Comparison of ENCODE assay signal across 16 cellular contexts in the genomic region with DNA sequence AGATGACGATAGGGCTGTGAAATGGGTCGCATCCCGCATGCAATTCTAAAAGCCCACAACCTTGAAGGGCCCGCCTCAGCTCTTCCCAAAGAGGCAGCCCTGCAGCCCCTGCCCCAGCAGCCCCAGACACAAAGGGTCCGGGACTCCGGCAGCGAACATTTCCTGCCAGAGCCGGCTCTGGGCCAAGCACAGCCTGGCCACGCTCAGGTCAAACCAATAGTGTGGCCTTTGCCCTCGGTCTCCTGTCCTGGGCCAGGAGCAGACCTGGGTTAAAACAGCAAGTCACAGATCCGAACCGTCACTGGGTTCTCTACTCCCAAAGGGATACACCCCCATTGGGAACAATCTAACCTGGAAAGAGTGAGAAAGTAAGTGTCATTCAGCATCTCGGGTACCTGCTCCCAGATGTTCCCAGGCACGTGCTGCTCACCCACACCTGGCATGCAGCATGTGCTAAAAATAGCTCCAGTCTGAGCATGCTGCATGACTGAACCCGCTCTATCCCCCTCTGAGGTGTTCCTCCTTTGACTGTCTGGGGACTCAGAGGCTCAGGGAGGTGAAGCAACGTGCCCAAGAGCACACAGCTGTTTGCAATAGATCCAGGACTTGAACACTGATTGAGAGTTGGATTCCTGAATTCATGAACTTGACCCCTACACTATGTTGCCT. TPM values are rescaled to one million over a fixed set of nuclear protein-coding genes. Genes with fewer than 3 reads are reported as not detected.
DNase-seq lines count a peak whose midpoint lies in the region; ATAC-seq, FAIRE-seq and TF ChIP-seq lines count a peak whose summit lies in the region.
"Had no signal": no experiment of that assay in that cellular context is flagged by ENCODE, and none has a peak within 500 bp of the region (broad histone marks: within the 10 kb centered on the region; RNA-seq: fewer than 3 reads in every experiment).

No MANE protein-coding gene starts in this region.

- no peak overlapping the region for H3K4me3 ChIP-seq in OCI-LY1 (ENCODE audit: low read depth, low read length, poor library complexity, severe bottlenecking)
- no peak overlapping the region for H3K4me3 ChIP-seq in pancreas

- H3K4me1 Mint-ChIP-seq in endothelial cell (ENCODE audit: unreplicated experiment) (peaks cover 34% of the 10 kb centered on the region), type B pancreatic cell (ENCODE audit: unreplicated experiment) (no peaks in the 10 kb centered on the region)
- H3K4me1 Mint-ChIP-seq: activated T-helper 17 cell treated with anti-CD3 and anti-CD28 coated beads, Interleukin-2, amount 50 U/mL, for 72 hours had no signal

- no peak overlapping the region for H3K4me3 Mint-ChIP-seq in endothelial cell (ENCODE audit: unreplicated experiment)
- no peak overlapping the region for H3K4me3 Mint-ChIP-seq in type B pancreatic cell
- H3K4me3 Mint-ChIP-seq: activated CD8-positive, alpha-beta T cell treated with anti-CD3 and anti-CD28 coated beads for 36 hours; activated T-helper 17 cell treated with anti-CD3 and anti-CD28 coated beads, Interleukin-2, amount 50 U/mL, for 72 hours; CD4-positive, alpha-beta T cell had no signal

- DNase-seq in DMS53 (lab: John Stamatoyannopoulos, UW) (peak; percentile 50), DMS53 treated with DMSO at 0.1 percent for 48 hours (lab: John Stamatoyannopoulos, UW; ENCODE audit: unreplicated experiment) (no peak), endothelial cell (ENCODE audit: low spot score) (no peak), pancreas (peak in 1 of 6 donors; percentile 48), D721Med (ENCODE audit: insufficient read length, low spot score) (no peak), type B pancreatic cell (ENCODE audit: extremely low spot score, unreplicated experiment) (no peak)
- DNase-seq: 8988T; activated CD8-positive, alpha-beta T cell treated with anti-CD3 and anti-CD28 coated beads for 36 hours; CD4-positive, alpha-beta T cell; effector CD8-positive, alpha-beta T cell; MV-4-11; NK-92 treated with Interleukin-12 subunit alpha and Interleukin-12 subunit beta, amount 100 ng/mL, for 24 hours; trophoblast cell had no signal

- H3K36me3 ChIP-seq in OCI-LY1 (ENCODE audit: insufficient read depth, low read length) (no peaks in the 10 kb centered on the region; the same call in 1 of the 2 replicates), pancreas (no peaks in the 10 kb centered on the region)

- no peaks in the 10 kb centered on the region for H4K20me1 ChIP-seq in OCI-LY1 (ENCODE audit: insufficient read depth, low read length)

- H2AFZ ChIP-seq in OCI-LY1 (ENCODE audit: low read length): no peak overlapping the region

- no peaks in the 10 kb centered on the region for H3K27me3 ChIP-seq in OCI-LY1 (ENCODE audit: insufficient read depth, low read length)
- no peaks in the 10 kb centered on the region for H3K27me3 ChIP-seq in pancreas

- H3K36me3 Mint-ChIP-seq in endothelial cell (ENCODE audit: low read depth, unreplicated experiment) (peaks cover 3% of the 10 kb centered on the region), type B pancreatic cell (no peaks in the 10 kb centered on the region)

- H3K27me3 Mint-ChIP-seq in endothelial cell (ENCODE audit: unreplicated experiment): peaks cover 18% of the 10 kb centered on the region
- H3K27me3 Mint-ChIP-seq in type B pancreatic cell: no peaks in the 10 kb centered on the region
- H3K27me3 Mint-ChIP-seq: activated T-helper 17 cell treated with anti-CD3 and anti-CD28 coated beads, Interleukin-2, amount 50 U/mL, for 72 hours; CD4-positive, alpha-beta T cell had no signal

- H3F3A ChIP-seq in OCI-LY1 (ENCODE audit: insufficient read depth, low read length): no peaks in the 10 kb centered on the region

- H3K9me2 ChIP-seq in OCI-LY1 (ENCODE audit: low read depth, low read length): no peaks in the 10 kb centered on the region

- H3K9me3 Mint-ChIP-seq in endothelial cell (ENCODE audit: unreplicated experiment) (no peaks in the 10 kb centered on the region), type B pancreatic cell (no peaks in the 10 kb centered on the region)
- H3K9me3 Mint-ChIP-seq: activated CD8-positive, alpha-beta T cell treated with anti-CD3 and anti-CD28 coated beads for 36 hours; activated T-helper 17 cell treated with anti-CD3 and anti-CD28 coated beads, Interleukin-2, amount 50 U/mL, for 72 hours; CD4-positive, alpha-beta T cell had no signal

- peak overlapping the region; percentile 36 for H3K27ac Mint-ChIP-seq in endothelial cell (ENCODE audit: unreplicated experiment)
- no peak overlapping the region for H3K27ac Mint-ChIP-seq in type B pancreatic cell
- H3K27ac Mint-ChIP-seq: activated CD8-positive, alpha-beta T cell treated with anti-CD3 and anti-CD28 coated beads for 36 hours; activated T-helper 17 cell treated with anti-CD3 and anti-CD28 coated beads, Interleukin-2, amount 50 U/mL, for 72 hours; CD4-positive, alpha-beta T cell had no signal

- H3K4me1 ChIP-seq in OCI-LY1 (ENCODE audit: insufficient read depth, low read length, severe bottlenecking) (peaks cover 15% of the 10 kb centered on the region), pancreas (peaks cover 0 to 6% (median 0%) of the 10 kb centered on the region in 3 donors)

- FAIRE-seq in pancreas (lab: Jason Lieb, UNC) (no peak), D721Med (lab: Jason Lieb, UNC) (no peak)

- no peak overlapping the region for H3K9ac ChIP-seq in OCI-LY1 (ENCODE audit: low read length)

- H3K9me3 ChIP-seq in OCI-LY1 (ENCODE audit: low read length) (no peaks in the 10 kb centered on the region), pancreas (no peaks in the 10 kb centered on the region)

- peak in 3 of 4 donors; percentile 31 to 61 (median 58) for ATAC-seq in pancreas
- no peak for ATAC-seq in HG02885 (IDR thresholded peaks at IDR 0.05; ENCODE audit: poor library complexity, unreplicated experiment)
- ATAC-seq: activated CD8-positive, alpha-beta T cell treated with anti-CD3 and anti-CD28 coated beads for 36 hours; activated T-helper 17 cell treated with anti-CD3 and anti-CD28 coated beads, Interleukin-2, amount 50 U/mL, for 72 hours had no signal

- no peak overlapping the region for H3K27ac ChIP-seq in OCI-LY1 (ENCODE audit: low read depth, low read length, poor library complexity, severe bottlenecking)
- no peak overlapping the region for H3K27ac ChIP-seq in pancreas

- WGBS in pancreas, 2 donors: 50 to 54% methylated on average over 16 of the region's 16 CpGs

- peak overlapping the region; percentile 39; the same call in 1 of the 2 replicates for H3K4me2 ChIP-seq in OCI-LY1 (ENCODE audit: low read length)

- TF ChIP-seq CTCF in OCI-LY1 (IDR thresholded peaks at IDR 0.05; ENCODE audit: low read length) (no peak), endothelial cell (IDR thresholded peaks at IDR 0.05; ENCODE audit: unreplicated experiment) (no peak), pancreas (IDR thresholded peaks at IDR 0.05) (no peak), D721Med (IDR thresholded peaks at IDR 0.05; ENCODE audit: insufficient read depth, missing control alignments) (no peak), type B pancreatic cell (conservative IDR thresholded peaks at IDR 0.05) (no peak)

- H3K79me2 ChIP-seq in OCI-LY1 (ENCODE audit: insufficient read depth, low read length): no peaks in the 10 kb centered on the region

- intact Hi-C loops in pancreas (cut with DNase I): no loop called here

RNA-seq across cellular contexts. Expression of a gene that starts 22.2 kb away (rescaled TPM):
- total RNA-seq in endothelial cell (ENCODE audit: unreplicated experiment) (116 TPM), pancreas (10 to 100 TPM; 17.8 to 60.3 (median 35.1) TPM), type B pancreatic cell (ENCODE audit: low replicate concordance) (33.2 and 58.6 TPM in 2 replicates)
- polyA plus RNA-seq in pancreas: 10 to 100 TPM; 52.9 to 67.7 TPM
